13 cellular contexts compared by ENCODE assay signal in the genomic region with DNA sequence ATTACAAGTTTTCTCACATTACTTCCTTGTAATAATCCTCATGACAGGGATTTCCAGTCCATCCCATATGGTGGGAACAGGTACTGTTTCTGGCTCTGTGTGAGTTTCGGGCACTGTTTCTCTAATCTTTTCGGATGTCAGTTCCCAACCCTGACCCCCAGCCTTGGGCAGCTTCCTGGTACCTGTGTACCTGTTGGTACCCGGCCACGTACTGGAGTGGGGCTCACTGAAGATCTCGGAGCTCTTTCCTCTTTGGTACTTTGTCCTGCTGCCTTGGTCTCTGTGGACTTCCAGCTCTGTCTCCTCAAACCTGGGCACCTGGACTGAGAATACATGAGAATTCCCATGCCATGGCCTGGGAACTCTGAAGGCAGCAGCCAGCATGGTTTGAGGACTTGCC. TPM values are rescaled to one million over a fixed set of nuclear protein-coding genes. Genes with fewer than 3 reads are reported as not detected.
DNase-seq lines count a peak whose midpoint lies in the region; ATAC-seq and TF ChIP-seq lines count a peak whose summit lies in the region.
"Had no signal": no experiment of that assay in that cellular context is flagged by ENCODE, and none has a peak within 500 bp of the region (broad histone marks: within the 10 kb centered on the region; RNA-seq: fewer than 3 reads in every experiment).

No MANE protein-coding gene starts in this region.

- no peak overlapping the region for H4K8ac ChIP-seq in trophoblast cell (ENCODE audit: low read depth, low read length)

- no peak overlapping the region for H3K4me2 ChIP-seq in trophoblast cell (ENCODE audit: low read length)

- no peak for TF ChIP-seq CTCF in coronary artery (IDR thresholded peaks at IDR 0.05)

- no peaks in the 10 kb centered on the region for H3K9me3 ChIP-seq in SK-N-MC (ENCODE audit: low read depth, low read length)
- no peaks in the 10 kb centered on the region for H3K9me3 ChIP-seq in trophoblast cell (ENCODE audit: insufficient read depth, low read depth, low read length)
- H3K9me3 ChIP-seq: BLaER1 treated with 17β-estradiol and CSF1 and Interleukin-3, amounts not matched to agents 10 nM and 100 nM had no signal

- no CpG with 5 or more reads among the region's 5 CpGs for WGBS in trophoblast cell (ENCODE audit: extremely low coverage, insufficient coverage, insufficient read length)

- H2AFZ ChIP-seq in trophoblast cell (ENCODE audit: insufficient read depth, low read length, poor library complexity), result no peak overlapping the region
- H2AFZ ChIP-seq: GM23248 had no signal

- no peaks in the 10 kb centered on the region for H3K4me1 ChIP-seq in trophoblast cell (ENCODE audit: control insufficient read depth in 1 of 2, insufficient read depth in 2 of 2, low read length in 2 of 2)

- H2AK5ac ChIP-seq in trophoblast cell (ENCODE audit: low read length), result no peak overlapping the region

- peak overlapping the region; percentile 99; the same call in 1 of the 2 replicates for H3K27ac ChIP-seq in SK-N-MC
- H3K27ac ChIP-seq in coronary artery, result no peak overlapping the region
- H3K27ac ChIP-seq in trophoblast cell (ENCODE audit: low read depth, low read length), result no peak overlapping the region
- H3K27ac ChIP-seq: BLaER1 treated with 17β-estradiol and CSF1 and Interleukin-3, amounts not matched to agents 10 nM and 100 nM; GM23248; HL-60 had no signal

- no peaks in the 10 kb centered on the region for H3K79me1 ChIP-seq in trophoblast cell (ENCODE audit: low read length)

- peak overlapping the region; percentile 41 for H3K4ac ChIP-seq in trophoblast cell (ENCODE audit: low read depth, low read length)

- no peak overlapping the region for H3K23ac ChIP-seq in trophoblast cell (ENCODE audit: low read length)

- H4K91ac ChIP-seq in trophoblast cell (ENCODE audit: low read depth, low read length), result no peak overlapping the region

- H2BK120ac ChIP-seq in trophoblast cell (ENCODE audit: insufficient read depth, low read length, poor library complexity), result no peak overlapping the region

- H3K4me3 ChIP-seq in SK-N-MC (no peak overlapping the region), coronary artery (no peak overlapping the region), trophoblast cell (ENCODE audit: low read depth, low read length) (no peak overlapping the region)
- H3K4me3 ChIP-seq: BLaER1 treated with 17β-estradiol and CSF1 and Interleukin-3, amounts not matched to agents 10 nM and 100 nM; GM23248 had no signal

- no peaks in the 10 kb centered on the region for H3K27me3 ChIP-seq in trophoblast cell (ENCODE audit: insufficient read depth, low read length)
- H3K27me3 ChIP-seq: BLaER1 treated with 17β-estradiol and CSF1 and Interleukin-3, amounts not matched to agents 10 nM and 100 nM had no signal

- H3K14ac ChIP-seq in trophoblast cell (ENCODE audit: low read length), result no peak overlapping the region

- no peaks in the 10 kb centered on the region for H3K36me3 ChIP-seq in SK-N-MC (ENCODE audit: insufficient read depth, low read length)
- H3K36me3 ChIP-seq in trophoblast cell (ENCODE audit: control insufficient read depth in 1 of 2, insufficient read depth in 2 of 2, low read length in 2 of 2), result peaks cover 23 to 31% of the 10 kb centered on the region in 2 experiments
- H3K36me3 ChIP-seq: BLaER1 treated with 17β-estradiol and CSF1 and Interleukin-3, amounts not matched to agents 10 nM and 100 nM had no signal

- no peak overlapping the region for H3K18ac ChIP-seq in trophoblast cell (ENCODE audit: low read length)

- intact Hi-C loops in left ventricle myocardium superior (cut with micrococcal nuclease), result no loop called here

- H2BK12ac ChIP-seq in trophoblast cell (ENCODE audit: low read length), result no peak overlapping the region

- H3K9ac ChIP-seq in SK-N-MC (ENCODE audit: insufficient read length), result no peak overlapping the region
- no peak overlapping the region for H3K9ac ChIP-seq in trophoblast cell (ENCODE audit: low read length)
- H3K9ac ChIP-seq: BLaER1 treated with 17β-estradiol and CSF1 and Interleukin-3, amounts not matched to agents 10 nM and 100 nM; GM23248 had no signal

- ATAC-seq in left ventricle myocardium superior, result no peak
- ATAC-seq: CD8-positive, alpha-beta T cell had no signal

- peaks cover 2% of the 10 kb centered on the region for H3K79me2 ChIP-seq in trophoblast cell (ENCODE audit: control insufficient read depth, insufficient read depth, low read length, poor library complexity)

- no peak for DNase-seq in SK-N-MC (ENCODE audit: low read depth, low spot score)
- DNase-seq in coronary artery (ENCODE audit: low spot score), result peak; percentile 67
- DNase-seq in trophoblast cell, result no peak
- no peak for DNase-seq in left ventricle myocardium superior
- DNase-seq in GM19238 (ENCODE audit: insufficient read length, low spot score), result no peak
- no peak for DNase-seq in activated CD4-positive, CD25-positive, alpha-beta regulatory T cell treated with anti-CD3 and anti-CD28 coated beads, Interleukin-2, amount 50 U/mL, for 72 hours
- DNase-seq: Calu3; CD8-positive, alpha-beta T cell; DMS79 treated with DMSO at 0.1 percent for 48 hours; GM23248; HCEC 1CT had no signal

- no peak overlapping the region for H2BK5ac ChIP-seq in trophoblast cell (ENCODE audit: low read depth, low read length, poor library complexity)

- H4K12ac ChIP-seq in trophoblast cell (ENCODE audit: low read depth, low read length), result no peak overlapping the region

RNA-seq across cellular contexts. Expression of a gene that starts 36.8 kb away (rescaled TPM):
- polyA plus RNA-seq in trophoblast cell (2013), result 83.2 and 86.1 TPM in 2 replicates
- total RNA-seq in left ventricle myocardium superior, result 1.0 TPM

RNA-seq across cellular contexts. Expression of a gene that starts 55.0 kb away (rescaled TPM):
- 4.4 and 4.5 TPM in 2 replicates for polyA plus RNA-seq in trophoblast cell (2013)
- total RNA-seq in left ventricle myocardium superior, result 25.8 TPM
